20 cellular contexts compared by ENCODE assay signal in genomic region chr12:107228076-107228475, GRCh38.
"Had no signal": no experiment of that assay in that cellular context is flagged by ENCODE, and none has a peak within 500 bp of the region (broad histone marks: within the 10 kb centered on the region; RNA-seq: fewer than 3 reads in every experiment).

No MANE protein-coding gene starts in this region.

- ATAC-seq: effector memory CD8-positive, alpha-beta T cell; left ventricle myocardium superior; lower lobe of right lung; natural killer cell; sciatic nerve; stimulated activated effector memory CD8-positive, alpha-beta T cell treated with anti-CD3 and anti-CD28 coated beads, Interleukin-12 subunit alpha, Interleukin-12 subunit beta, amount 100 ng/mL, for 72 hours had no signal

- H3K27me3 ChIP-seq: right atrium auricular region, tibial nerve, upper lobe of left lung, uterus had no signal

- H3K4me3 ChIP-seq: lower lobe of right lung, prostate gland, right atrium auricular region, smooth muscle cell, thoracic aorta, tibial nerve, upper lobe of left lung, uterus had no signal

- DNase-seq: cortex of kidney; effector memory CD8-positive, alpha-beta T cell; hypothalamus; immature natural killer cell; left ventricle myocardium superior; lower lobe of right lung; natural killer cell; stimulated activated CD4-positive, alpha-beta T cell treated with anti-CD3 and anti-CD28 coated beads, Interleukin-12 subunit alpha, Interleukin-12 subunit beta, amount 100 ng/mL, for 4 hours; stimulated activated CD4-positive, alpha-beta T cell treated with anti-CD3 and anti-CD28 coated beads, Interleukin-1b, Interleukin-23, amount 100 ng/mL, for 48 hours; stimulated activated CD4-positive, alpha-beta T cell treated with anti-CD3 and anti-CD28 coated beads, Interleukin-4, amount 100 ng/mL, for 1 hour; upper lobe of left lung; uterus had no signal

- H3K36me3 ChIP-seq: lower lobe of right lung, prostate gland, right atrium auricular region, thoracic aorta, tibial nerve, upper lobe of left lung, uterus had no signal

- H3K27ac Mint-ChIP-seq: effector memory CD8-positive, alpha-beta T cell; immature natural killer cell; natural killer cell; stimulated activated effector memory CD8-positive, alpha-beta T cell treated with anti-CD3 and anti-CD28 coated beads, Interleukin-12 subunit alpha, Interleukin-12 subunit beta, amount 100 ng/mL, for 72 hours; stimulated activated naive CD8-positive, alpha-beta T cell treated with anti-CD3 and anti-CD28 coated beads, Interleukin-15, Interleukin-2, amounts not matched to agents 100 ng/mL and 50 ng/mL, for 24 hours had no signal

- H3K27ac ChIP-seq: lower lobe of right lung, prostate gland, right atrium auricular region, thoracic aorta, tibial nerve, upper lobe of left lung, uterus had no signal

- H3K36me3 Mint-ChIP-seq: immature natural killer cell; natural killer cell; stimulated activated effector memory CD8-positive, alpha-beta T cell treated with anti-CD3 and anti-CD28 coated beads, Interleukin-12 subunit alpha, Interleukin-12 subunit beta, amount 100 ng/mL, for 72 hours had no signal

- H3K27me3 Mint-ChIP-seq: stimulated activated naive CD8-positive, alpha-beta T cell treated with anti-CD3 and anti-CD28 coated beads, Interleukin-15, Interleukin-2, amounts not matched to agents 100 ng/mL and 50 ng/mL, for 24 hours had no signal

- H3K4me1 Mint-ChIP-seq: immature natural killer cell; natural killer cell; stimulated activated effector memory CD8-positive, alpha-beta T cell treated with anti-CD3 and anti-CD28 coated beads, Interleukin-12 subunit alpha, Interleukin-12 subunit beta, amount 100 ng/mL, for 72 hours had no signal

- H3K4me3 Mint-ChIP-seq: effector memory CD8-positive, alpha-beta T cell; immature natural killer cell; natural killer cell; stimulated activated effector memory CD8-positive, alpha-beta T cell treated with anti-CD3 and anti-CD28 coated beads, Interleukin-12 subunit alpha, Interleukin-12 subunit beta, amount 100 ng/mL, for 72 hours; stimulated activated naive CD8-positive, alpha-beta T cell treated with anti-CD3 and anti-CD28 coated beads, Interleukin-15, Interleukin-2, amounts not matched to agents 100 ng/mL and 50 ng/mL, for 24 hours had no signal

- H3K9me3 Mint-ChIP-seq: effector memory CD8-positive, alpha-beta T cell; immature natural killer cell; natural killer cell; stimulated activated effector memory CD8-positive, alpha-beta T cell treated with anti-CD3 and anti-CD28 coated beads, Interleukin-12 subunit alpha, Interleukin-12 subunit beta, amount 100 ng/mL, for 72 hours; stimulated activated naive CD8-positive, alpha-beta T cell treated with anti-CD3 and anti-CD28 coated beads, Interleukin-15, Interleukin-2, amounts not matched to agents 100 ng/mL and 50 ng/mL, for 24 hours had no signal

- H3K4me1 ChIP-seq: lower lobe of right lung, prostate gland, right atrium auricular region, tibial nerve, upper lobe of left lung, uterus had no signal

- H3K4me2 ChIP-seq: smooth muscle cell had no signal
